Comparison of ENCODE assay signal across 8 cellular contexts in the genomic region with DNA sequence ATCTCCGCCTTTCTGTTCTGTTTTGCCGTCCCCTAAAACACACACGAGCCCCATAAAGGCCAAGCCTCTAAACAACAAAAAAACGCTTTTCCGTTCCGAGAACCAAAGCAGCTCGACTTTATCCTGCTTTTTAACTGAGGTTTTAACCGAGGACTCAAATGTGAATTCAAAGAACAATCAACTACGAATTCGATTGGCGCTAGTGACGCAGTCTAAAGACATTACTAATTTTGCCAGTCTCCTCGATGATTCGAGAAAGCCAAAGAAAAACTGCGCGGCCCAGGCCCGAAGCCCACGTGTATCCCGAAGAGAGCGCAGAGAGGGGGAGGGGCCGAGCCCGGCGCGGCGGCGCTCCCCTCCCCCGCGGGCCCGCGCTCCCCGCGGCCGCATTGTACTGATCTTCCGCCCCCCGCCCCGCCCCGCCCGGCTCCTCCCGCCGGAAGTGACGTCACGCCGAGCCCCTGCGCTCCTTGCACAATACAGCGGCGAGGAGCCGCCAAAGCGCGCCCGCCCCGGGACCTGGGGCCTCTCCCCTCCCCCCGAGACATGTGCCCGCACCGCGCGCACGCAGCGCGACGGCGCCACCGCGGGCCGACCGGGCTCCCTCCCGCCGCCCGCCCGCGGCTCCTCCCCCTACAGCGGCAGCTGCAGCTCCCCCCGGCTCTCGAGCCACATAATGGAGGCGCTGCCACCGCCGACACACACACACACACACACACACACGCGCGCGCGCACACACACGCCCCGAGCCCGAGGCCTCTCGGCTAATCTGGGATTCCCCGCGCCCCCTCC. TPM values are rescaled to one million over a fixed set of nuclear protein-coding genes. Genes with fewer than 3 reads are reported as not detected.
A peak's percentile ranks its signal among the peaks of the same experiment; 100 is the strongest.
DNase-seq lines count a peak whose midpoint lies in the region; ATAC-seq and TF ChIP-seq lines count a peak whose summit lies in the region.

No MANE protein-coding gene starts in this region.

- peaks cover 4 to 38% (median 12%) of the 10 kb centered on the region in 4 donors for H3K4me1 ChIP-seq in Peyer's patch

- POLR2A ChIA-PET in naive thymus-derived CD8-positive, alpha-beta T cell (lab: Charles Lee), result interaction anchor here (0.5 to 25.8 kb wide), 18 partner anchors 16 to 1607 kb away, joined by 3 to 1109 read pairs (median 6); a partner anchor contains a TSS

- H3K27ac Mint-ChIP-seq in naive thymus-derived CD8-positive, alpha-beta T cell, result peak overlapping the region; percentile 92 to 100 (median 97)
- H3K27ac Mint-ChIP-seq in stimulated activated memory B cell treated with anti-CD40 and anti-IgM and Interleukin-4, amounts not matched to agents 10 μg/mL and 1 μg/mL and 100 μg/mL, for 72 hours, result peak overlapping the region; percentile 100

- peak overlapping the region; percentile 91 to 100 (median 98) for H3K4me3 ChIP-seq in Peyer's patch

- peaks cover 0 to 3% (median 0%) of the 10 kb centered on the region in 9 donors for H3K9me3 Mint-ChIP-seq in naive thymus-derived CD8-positive, alpha-beta T cell
- H3K9me3 Mint-ChIP-seq in stimulated activated memory B cell treated with anti-CD40 and anti-IgM and Interleukin-4, amounts not matched to agents 10 μg/mL and 1 μg/mL and 100 μg/mL, for 72 hours, result no peaks in the 10 kb centered on the region

- H3K4me1 Mint-ChIP-seq in naive thymus-derived CD8-positive, alpha-beta T cell, result peaks cover 22 to 71% (median 52%) of the 10 kb centered on the region in 4 donors
- H3K4me1 Mint-ChIP-seq in stimulated activated memory B cell treated with anti-CD40 and anti-IgM and Interleukin-4, amounts not matched to agents 10 μg/mL and 1 μg/mL and 100 μg/mL, for 72 hours, result peaks cover 43% of the 10 kb centered on the region

- H3K27me3 Mint-ChIP-seq in naive thymus-derived CD8-positive, alpha-beta T cell, result peaks cover 0 to 2% (median 0%) of the 10 kb centered on the region in 5 donors
- no peaks in the 10 kb centered on the region for H3K27me3 Mint-ChIP-seq in stimulated activated memory B cell treated with anti-CD40 and anti-IgM and Interleukin-4, amounts not matched to agents 10 μg/mL and 1 μg/mL and 100 μg/mL, for 72 hours

- no peaks in the 10 kb centered on the region for H3K27me3 ChIP-seq in Peyer's patch

- H3K27ac ChIP-seq in Peyer's patch, result peak overlapping the region; percentile 97 to 100 (median 100)

- DNase-seq in DMS53 (lab: John Stamatoyannopoulos, UW) (peak; percentile 98), KG1 (lab: John Stamatoyannopoulos, UW) (peak; percentile 91), Peyer's patch (peak; percentile 98 to 99 (median 99)), fibroblast of gingiva (ENCODE audit: low read depth) (peak; percentile 96)
- DNase-seq in activated T-helper 1 cell treated with anti-CD3 and anti-CD28 coated beads, Interleukin-2, amount 50 U/mL, for 16 hours (ENCODE audit: low read depth in 1 of 2, low spot score in 1 of 2), result peak; percentile 96
- peak; percentile 91 to 98 (median 96) for DNase-seq in naive thymus-derived CD8-positive, alpha-beta T cell

- peaks cover 13 to 46% (median 29%) of the 10 kb centered on the region in 3 donors for H3K36me3 Mint-ChIP-seq in naive thymus-derived CD8-positive, alpha-beta T cell
- peaks cover 46% of the 10 kb centered on the region for H3K36me3 Mint-ChIP-seq in stimulated activated memory B cell treated with anti-CD40 and anti-IgM and Interleukin-4, amounts not matched to agents 10 μg/mL and 1 μg/mL and 100 μg/mL, for 72 hours

- TF ChIP-seq POLR2A in Peyer's patch (IDR thresholded peaks at IDR 0.05), result peak; percentile 61 to 64

- ATAC-seq in GM21723 (IDR thresholded peaks at IDR 0.05; ENCODE audit: unreplicated experiment), result peak; percentile 62
- peak; percentile 55 to 62 for ATAC-seq in naive thymus-derived CD8-positive, alpha-beta T cell
- peak; percentile 84 for ATAC-seq in stimulated activated memory B cell treated with anti-CD40 and anti-IgM and Interleukin-4, amounts not matched to agents 10 μg/mL and 1 μg/mL and 100 μg/mL, for 72 hours

- no peaks in the 10 kb centered on the region for H3K9me3 ChIP-seq in Peyer's patch

- H3K36me3 ChIP-seq in Peyer's patch, result peaks cover 0 to 26% (median 0%) of the 10 kb centered on the region in 3 donors

- TF ChIP-seq CTCF in Peyer's patch (IDR thresholded peaks at IDR 0.05), result no peak

- H3K4me3 Mint-ChIP-seq in naive thymus-derived CD8-positive, alpha-beta T cell, result peak overlapping the region; percentile 90 to 99 (median 94)
- H3K4me3 Mint-ChIP-seq in stimulated activated memory B cell treated with anti-CD40 and anti-IgM and Interleukin-4, amounts not matched to agents 10 μg/mL and 1 μg/mL and 100 μg/mL, for 72 hours, result peak overlapping the region; percentile 95

RNA-seq across cellular contexts. Expression of a gene that starts 1.4 kb away (rescaled TPM):
- 100 to 1,000 TPM; 277 to 522 (median 324) TPM for total RNA-seq in Peyer's patch
- 100 to 1,000 TPM; 395 to 403 TPM for total RNA-seq in naive thymus-derived CD8-positive, alpha-beta T cell
- 100 to 1,000 TPM; 179 to 392 (median 281) TPM for polyA plus RNA-seq in naive thymus-derived CD8-positive, alpha-beta T cell

RNA-seq across cellular contexts. Expression of a gene that starts 27.4 kb away (rescaled TPM):
- 10 to 100 TPM; 15.6 to 33.5 (median 28.2) TPM for total RNA-seq in Peyer's patch
- 10 to 100 TPM; 35.8 to 36.8 TPM for total RNA-seq in naive thymus-derived CD8-positive, alpha-beta T cell
- 10 to 100 TPM; 31.4 to 52.6 (median 49.3) TPM for polyA plus RNA-seq in naive thymus-derived CD8-positive, alpha-beta T cell

Comparison
In these comparisons a context has a peak if more than half of its experiments do, and no peak if none do; other contexts are left out.
1. Peak in every context shown above with its lines: DNase-seq, ATAC-seq, H3K4me3 ChIP-seq and H3K27ac ChIP-seq.